18 cellular contexts compared by ENCODE assay signal in the genomic region with DNA sequence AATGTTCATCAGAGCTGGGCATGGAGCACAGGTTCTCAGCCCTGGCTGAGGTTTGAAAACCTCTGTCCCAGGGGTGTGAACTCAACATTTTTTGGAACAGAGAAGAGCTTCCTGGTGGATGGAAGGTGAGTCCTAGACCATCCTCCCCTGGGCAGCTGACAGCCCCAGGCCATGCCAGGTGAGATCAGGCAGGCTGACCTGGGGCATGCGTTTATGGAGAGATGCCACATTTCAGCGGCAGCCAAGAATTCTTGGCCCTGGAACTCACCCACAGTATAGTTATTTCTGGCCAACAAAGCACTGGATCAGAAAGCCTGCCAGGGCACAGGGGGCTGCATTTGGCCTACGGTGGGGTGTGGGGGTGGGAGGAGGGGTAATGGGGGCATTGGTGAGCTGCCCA.
DNase-seq lines count a peak whose midpoint lies in the region; ATAC-seq, FAIRE-seq and TF ChIP-seq lines count a peak whose summit lies in the region.
"Had no signal": no experiment of that assay in that cellular context is flagged by ENCODE, and none has a peak within 500 bp of the region (broad histone marks: within the 10 kb centered on the region; RNA-seq: fewer than 3 reads in every experiment).

No MANE protein-coding gene starts in this region.

- TF ChIP-seq POLR2A in HepG2 (IDR thresholded peaks at IDR 0.05; ENCODE audit: insufficient read depth in 1 of 2, low read depth in 2 of 2, low read length in 2 of 2) = no peak

- TF ChIP-seq EP300 in HepG2 (IDR thresholded peaks at IDR 0.05; ENCODE audit: low read depth in 2 of 2, low read length in 2 of 2) = no peak
- TF ChIP-seq EP300 in HepG2 (CRISPR knock-in tag; IDR thresholded peaks at IDR 0.05; ENCODE audit: borderline replicate concordance) = no peak

- no peak for TF ChIP-seq RAD21 in liver (IDR thresholded peaks at IDR 0.05)
- no peak for TF ChIP-seq RAD21 in HepG2 (CRISPR knock-in tag; IDR thresholded peaks at IDR 0.05)

- TF ChIP-seq CTCF in liver (IDR thresholded peaks at IDR 0.05; ENCODE audit: low read depth, low read length, missing input control) (no peak), HepG2 (CRISPR knock-in tag; IDR thresholded peaks at IDR 0.05) (no peak), heart right ventricle (IDR thresholded peaks at IDR 0.05) (no peak)

- in situ Hi-C loops in HepG2 (cut with HindIII; ENCODE audit: extremely low pct_ligation_motif_present, low pct_unique_long_range_greater_than_20kb) = no loop called here

- peaks cover 44% of the 10 kb centered on the region for H3K36me3 Mint-ChIP-seq in T-cell
- H3K36me3 Mint-ChIP-seq in activated T-cell treated with anti-CD3 and anti-CD28 coated beads, Interleukin-2, amount 50 U/mL, for 4 hours (ENCODE audit: insufficient read depth) = peaks cover 27% of the 10 kb centered on the region

- peak overlapping the region in 1 of 2 donors; percentile 64 for H3K27ac Mint-ChIP-seq in T-cell

- H4K20me1 ChIP-seq in HepG2 (ENCODE audit: insufficient read depth, low read length) = no peaks in the 10 kb centered on the region

- H3K27me3 ChIP-seq in liver (ENCODE audit: control insufficient read depth in 4 of 4, insufficient read depth in 4 of 4, low read length in 3 of 4) = no peaks in the 10 kb centered on the region
- H3K27me3 ChIP-seq in HepG2 (ENCODE audit: control insufficient read depth in 1 of 2, insufficient read depth in 2 of 2, low read length in 2 of 2) = peaks cover 2 to 12% of the 10 kb centered on the region in 2 experiments; a peak in 3 of 5 replicates
- H3K27me3 ChIP-seq in heart right ventricle = peaks cover 0 to 5% (median 0%) of the 10 kb centered on the region in 7 donors
- no peaks in the 10 kb centered on the region for H3K27me3 ChIP-seq in mucosa of rectum (ENCODE audit: control insufficient read depth in 2 of 2, insufficient read depth in 2 of 2, low read length in 2 of 2)
- H3K27me3 ChIP-seq: Peyer's patch had no signal

- DNase-seq in HepG2 (ENCODE audit: low spot score) (no peak), heart right ventricle (peak in 1 of 2 donors; percentile 35), T-cell (no peak), activated T-cell treated with anti-CD3 and anti-CD28 coated beads for 4 hours (no peak)
- DNase-seq in activated T-cell treated with anti-CD3 and anti-CD28 coated beads, Interleukin-2, amount 50 U/mL, for 4 hours = no peak
- DNase-seq: GDM1, GM23248, KBM-7, NCI-H1092, NCI-H446, NCI-H748 treated with DMSO at 0.1 percent for 48 hours, Peyer's patch, SHP77 treated with DMSO at 0.1 percent for 48 hours had no signal

- ATAC-seq in HepG2 (no peak), heart right ventricle (peak; percentile 49 to 95 (median 80)), T-cell (replicated peaks in 1 of 4) (no peak)
- no peak for ATAC-seq in activated T-cell treated with anti-CD3 and anti-CD28 coated beads, Interleukin-2, amount 50 U/mL, for 4 hours
- ATAC-seq: HCT116 had no signal

- BruUV-seq in HepG2 (replicated peaks; lab: Mats Ljungman, UMichigan) = no TSS peak

- H3K9ac ChIP-seq in liver (ENCODE audit: low read depth in 1 of 2, low read length in 2 of 2) = peak overlapping the region in 1 of 2 donors; percentile 16
- no peak overlapping the region for H3K9ac ChIP-seq in HepG2 (ENCODE audit: insufficient read depth, low read depth, low read length)
- no peak overlapping the region for H3K9ac ChIP-seq in mucosa of rectum (ENCODE audit: low read depth in 1 of 2, low read length in 2 of 2)
- H3K9ac ChIP-seq: GM23248 had no signal

- H3K27ac ChIP-seq in liver (ENCODE audit: low read depth in 1 of 2, low read length in 2 of 2) (peak overlapping the region; percentile 92 to 93), HepG2 (ENCODE audit: extremely low read length, insufficient read depth, low read length) (no peak overlapping the region), heart right ventricle (no peak overlapping the region), mucosa of rectum (ENCODE audit: low read depth in 2 of 2, low read length in 2 of 2) (peak overlapping the region; percentile 4 to 31)
- H3K27ac ChIP-seq: GM23248, Peyer's patch had no signal

- no peak overlapping the region for H2AFZ ChIP-seq in HepG2 (ENCODE audit: low read length)
- H2AFZ ChIP-seq: GM23248 had no signal

- H3K4me2 ChIP-seq in HepG2 (ENCODE audit: low read depth, low read length) = no peak overlapping the region

- FAIRE-seq in HepG2 (lab: Jason Lieb, UNC) = no peak
- FAIRE-seq: D721Med, GM12892 had no signal

- H3K4me3 ChIP-seq in liver (ENCODE audit: low read depth in 1 of 3, low read length in 3 of 3) (no peak overlapping the region), HepG2 (replicated peaks in 1 of 3; ENCODE audit: insufficient read depth in 1 of 3, low read depth in 2 of 3, low read length in 3 of 3) (no peak overlapping the region), heart right ventricle (no peak overlapping the region), mucosa of rectum (ENCODE audit: low read length in 2 of 2) (no peak overlapping the region)
- H3K4me3 ChIP-seq: GM23248, Peyer's patch had no signal

- H3K4me3 Mint-ChIP-seq in T-cell = no peak overlapping the region
- H3K4me3 Mint-ChIP-seq in activated T-cell treated with anti-CD3 and anti-CD28 coated beads, Interleukin-2, amount 50 U/mL, for 4 hours = no peak overlapping the region

- H3K4me1 ChIP-seq in liver (ENCODE audit: control insufficient read depth in 4 of 4, insufficient read depth in 4 of 4, low read length in 3 of 4) = peaks cover 1 to 33% (median 27%) of the 10 kb centered on the region in 4 donors
- peaks cover 8% of the 10 kb centered on the region; the same call in 1 of the 2 replicates for H3K4me1 ChIP-seq in HepG2 (ENCODE audit: insufficient read depth, low read length)
- peaks cover 0 to 10% (median 0%) of the 10 kb centered on the region in 9 donors for H3K4me1 ChIP-seq in heart right ventricle
- peaks cover 5 to 7% of the 10 kb centered on the region in 2 donors for H3K4me1 ChIP-seq in mucosa of rectum (ENCODE audit: control insufficient read depth in 2 of 2, insufficient read depth in 2 of 2, low read length in 2 of 2)
- H3K4me1 ChIP-seq: Peyer's patch had no signal

- no peaks in the 10 kb centered on the region for H3K27me3 Mint-ChIP-seq in T-cell
- no peaks in the 10 kb centered on the region for H3K27me3 Mint-ChIP-seq in activated T-cell treated with anti-CD3 and anti-CD28 coated beads, Interleukin-2, amount 50 U/mL, for 4 hours (ENCODE audit: low read depth)

- H3K79me2 ChIP-seq in HepG2 (ENCODE audit: insufficient read depth, low read length) = no peaks in the 10 kb centered on the region

- no peaks in the 10 kb centered on the region for H3K36me3 ChIP-seq in liver (ENCODE audit: control insufficient read depth in 4 of 4, insufficient read depth in 3 of 4, low read depth in 1 of 4, low read length in 3 of 4)
- H3K36me3 ChIP-seq in HepG2 (replicated peaks in 1 of 2; ENCODE audit: control insufficient read depth in 1 of 2, insufficient read depth in 2 of 2, low read length in 2 of 2) = no peaks in the 10 kb centered on the region
- H3K36me3 ChIP-seq in heart right ventricle = no peaks in the 10 kb centered on the region
- no peaks in the 10 kb centered on the region for H3K36me3 ChIP-seq in mucosa of rectum (ENCODE audit: control insufficient read depth in 2 of 2, insufficient read depth in 2 of 2, low read length in 2 of 2)
- H3K36me3 ChIP-seq: Peyer's patch had no signal

- POLR2A ChIA-PET in HepG2 (lab: Yijun Ruan, JAX) = interaction anchor here (1.0 kb wide), 1 partner anchor 12 kb away, joined by 3 read pairs; no protein-coding TSS in a partner anchor
- POLR2A ChIA-PET in T-cell (lab: Charles Lee) = no interaction called here

- 25% methylated on average over 3 of the region's 3 CpGs for WGBS in liver
- WGBS in HepG2 (ENCODE audit: low lambda C conversion rate) = 43% methylated on average over 3 of the region's 3 CpGs
- WGBS in heart right ventricle, 2 donors = 43 to 55% methylated on average over 3 of the region's 3 CpGs

- no peaks in the 10 kb centered on the region for H3K9me3 ChIP-seq in liver (ENCODE audit: control insufficient read depth in 4 of 4, low read length in 3 of 4)
- H3K9me3 ChIP-seq in HepG2 (ENCODE audit: low read length) = no peaks in the 10 kb centered on the region
- peaks cover 0 to 9% (median 0%) of the 10 kb centered on the region in 11 donors for H3K9me3 ChIP-seq in heart right ventricle
- no peaks in the 10 kb centered on the region for H3K9me3 ChIP-seq in mucosa of rectum (ENCODE audit: control insufficient read depth in 2 of 2, low read length in 2 of 2)
- H3K9me3 ChIP-seq: Peyer's patch had no signal

- H3K4me1 Mint-ChIP-seq in T-cell = peaks cover 0 to 1% (median 0%) of the 10 kb centered on the region in 3 donors
- no peaks in the 10 kb centered on the region for H3K4me1 Mint-ChIP-seq in activated T-cell treated with anti-CD3 and anti-CD28 coated beads, Interleukin-2, amount 50 U/mL, for 4 hours (ENCODE audit: low read depth)

- peaks cover 0 to 18% (median 0%) of the 10 kb centered on the region in 3 donors for H3K9me3 Mint-ChIP-seq in T-cell
- H3K9me3 Mint-ChIP-seq in activated T-cell treated with anti-CD3 and anti-CD28 coated beads, Interleukin-2, amount 50 U/mL, for 4 hours = peaks cover 6% of the 10 kb centered on the region

- intact Hi-C loops in HepG2 (cut with micrococcal nuclease; ENCODE audit: unreplicated experiment) = no loop called here
- intact Hi-C loops in heart right ventricle (cut with DNase I) = no loop called here

- CTCF ChIA-PET in HepG2 (lab: Yijun Ruan, JAX; ENCODE audit: low intra/inter-chr PET ratio, low total read pairs) = no interaction called here
- CTCF ChIA-PET in T-cell (lab: Charles Lee) = no interaction called here

TF ChIP-seq in liver, 16 proteins besides CTCF, POLR2A, EP300 and RAD21 (continues in another document):
- TF ChIP-seq NR2F2 (IDR thresholded peaks at IDR 0.05) = no peak
- TF ChIP-seq FOXA2 (IDR thresholded peaks at IDR 0.05) = no peak
- TF ChIP-seq TAF1 (conservative IDR thresholded peaks at IDR 0.05) = no peak

TF ChIP-seq in HepG2, 621 proteins besides CTCF, POLR2A, EP300 and RAD21 (continues in another document):
- no peak for TF ChIP-seq WIZ (CRISPR knock-in tag; IDR thresholded peaks at IDR 0.05)
- no peak for TF ChIP-seq ZIK1 (CRISPR knock-in tag; IDR thresholded peaks at IDR 0.05; ENCODE audit: borderline replicate concordance, low read depth)
- no peak for TF ChIP-seq PHF8 (CRISPR knock-in tag; IDR thresholded peaks at IDR 0.05)
- TF ChIP-seq PHF21A (CRISPR knock-in tag; IDR thresholded peaks at IDR 0.05) = no peak
- no peak for TF ChIP-seq KLF12 (CRISPR knock-in tag; IDR thresholded peaks at IDR 0.05; ENCODE audit: borderline replicate concordance)
- no peak for TF ChIP-seq SKI (IDR thresholded peaks at IDR 0.05; ENCODE audit: partially characterized antibody)
- no peak for TF ChIP-seq KLF6 (CRISPR knock-in tag; IDR thresholded peaks at IDR 0.05)
- TF ChIP-seq TBL1XR1 (IDR thresholded peaks at IDR 0.05; ENCODE audit: borderline replicate concordance, low read length, partially characterized antibody) = no peak

Comparison
In these comparisons a context has a peak if more than half of its experiments do, and no peak if none do; other contexts are left out.
1. H3K27ac ChIP-seq: peak in liver (2 of 2) and mucosa of rectum (2 of 2); none in HepG2 (single experiment) and heart right ventricle (0 of 10).
2. ATAC-seq: peak in heart right ventricle (8 of 8); none in HepG2 (single experiment), T-cell (0 of 4) and activated T-cell treated with anti-CD3 and anti-CD28 coated beads, Interleukin-2, amount 50 U/mL, for 4 hours (0 of 2).